8 cellular contexts compared by ENCODE assay signal in the genomic region with DNA sequence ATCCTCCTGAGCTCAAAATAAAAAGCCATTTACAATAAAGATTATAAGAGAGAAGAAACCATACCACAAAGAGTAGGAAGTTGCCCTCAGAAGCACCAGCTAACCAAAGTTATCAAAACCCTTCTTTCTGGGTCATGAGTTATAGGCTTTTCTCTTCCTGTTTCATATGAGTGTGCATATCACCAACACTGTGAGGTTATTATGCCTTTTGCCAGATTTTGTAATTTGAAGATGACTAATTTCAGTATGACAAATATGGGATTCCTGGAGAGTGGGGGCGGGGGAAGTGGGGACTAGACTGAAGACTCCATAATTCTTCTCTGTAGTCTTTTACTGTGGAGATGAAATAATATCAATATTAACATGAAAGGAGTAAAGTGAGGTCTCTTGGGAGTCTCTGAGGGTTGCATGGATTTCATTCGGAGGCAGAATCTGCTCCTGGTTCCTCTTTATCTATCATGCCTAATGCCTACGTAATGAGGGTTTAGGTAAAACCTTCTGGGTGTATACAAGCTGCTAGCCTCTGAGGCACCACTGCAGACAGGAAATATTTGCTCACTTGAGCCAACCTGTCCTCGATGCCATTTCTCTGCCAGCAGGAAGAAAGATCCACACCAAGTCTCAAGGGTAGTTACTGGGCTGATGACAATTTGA. TPM values are rescaled to one million over a fixed set of nuclear protein-coding genes. Genes with fewer than 3 reads are reported as not detected.
DNase-seq lines count a peak whose midpoint lies in the region; ATAC-seq, FAIRE-seq and TF ChIP-seq lines count a peak whose summit lies in the region.

No MANE protein-coding gene starts in this region.

- no peaks in the 10 kb centered on the region for H3K27me3 ChIP-seq in right cardiac atrium (ENCODE audit: control insufficient read depth, insufficient read depth)

- ATAC-seq in HG03060 (IDR thresholded peaks at IDR 0.05; ENCODE audit: low read depth, unreplicated experiment) (peak; percentile 21), right cardiac atrium (peak in 1 of 2 donors; percentile 8), GM18873 (IDR thresholded peaks at IDR 0.05; ENCODE audit: low FRiP score, unreplicated experiment) (no peak)

- H3K36me3 Mint-ChIP-seq in activated naive CD4-positive, alpha-beta T cell treated with anti-CD3 and anti-CD28 coated beads, Interleukin-2, amount 50 U/mL, for 24 hours: peaks cover 27% of the 10 kb centered on the region

- no peaks in the 10 kb centered on the region for H3K9me3 Mint-ChIP-seq in activated naive CD4-positive, alpha-beta T cell treated with anti-CD3 and anti-CD28 coated beads, Interleukin-2, amount 50 U/mL, for 24 hours

- H3K27ac ChIP-seq in RWPE1 (peak overlapping the region; percentile 89), right cardiac atrium (ENCODE audit: low read length) (no peak overlapping the region)

- WGBS in right cardiac atrium: 32% methylated on average over 4 of the region's 4 CpGs

- peaks cover 73% of the 10 kb centered on the region for H3K4me1 Mint-ChIP-seq in activated naive CD4-positive, alpha-beta T cell treated with anti-CD3 and anti-CD28 coated beads, Interleukin-2, amount 50 U/mL, for 24 hours

- DNase-seq in GM12892 (ENCODE audit: insufficient read length) (no peak), RWPE1 (ENCODE audit: low spot score) (peak; percentile 74), right cardiac atrium (peak; percentile 67 to 72 (median 69)), NCI-H1436 (lab: John Stamatoyannopoulos, UW) (no peak)
- DNase-seq in stimulated activated CD4-positive, alpha-beta T cell treated with anti-CD3 and anti-CD28 coated beads, TNF-alpha, amount 100 ng/mL, for 4 hours (ENCODE audit: low read depth in 3 of 3): peak in 2 of 3 experiments; percentile 44 to 45

- H3K4me3 ChIP-seq in right cardiac atrium (ENCODE audit: low read length): no peak overlapping the region

- CTCF ChIA-PET in RWPE1 (lab: Yijun Ruan, JAX): interaction anchor here (0.6 kb wide), 1 partner anchor 328 kb away, joined by 3 read pairs; no protein-coding TSS in a partner anchor

- FAIRE-seq in GM12892 (lab: Jason Lieb, UNC): peak; percentile 98

- peak overlapping the region; percentile 100 for H3K27ac Mint-ChIP-seq in activated naive CD4-positive, alpha-beta T cell treated with anti-CD3 and anti-CD28 coated beads, Interleukin-2, amount 50 U/mL, for 24 hours

- H3K27me3 Mint-ChIP-seq in activated naive CD4-positive, alpha-beta T cell treated with anti-CD3 and anti-CD28 coated beads, Interleukin-2, amount 50 U/mL, for 24 hours: no peaks in the 10 kb centered on the region

- no peak for TF ChIP-seq CTCF in RWPE1 (conservative IDR thresholded peaks at IDR 0.05; ENCODE audit: low read depth)

- POLR2A ChIA-PET in RWPE1 (lab: Yijun Ruan, JAX; ENCODE audit: low non-redundant PET): no interaction called here

- peak overlapping the region; percentile 100 for H3K4me3 Mint-ChIP-seq in activated naive CD4-positive, alpha-beta T cell treated with anti-CD3 and anti-CD28 coated beads, Interleukin-2, amount 50 U/mL, for 24 hours

- intact Hi-C loops in right cardiac atrium (cut with DNase I): loop anchor here in 3 of 4 donors (10.0 kb wide), 1 partner anchor 101 kb away; no protein-coding TSS in a partner anchor

- TF ChIP-seq POLR2A in GM12892 (IDR thresholded peaks at IDR 0.05; ENCODE audit: low read depth, low read length): peak; percentile 88

- H3K4me1 ChIP-seq in right cardiac atrium (ENCODE audit: control insufficient read depth, insufficient read depth, low read length): no peaks in the 10 kb centered on the region

- no peaks in the 10 kb centered on the region for H3K9me3 ChIP-seq in right cardiac atrium (ENCODE audit: control insufficient read depth, low read length)

RNA-seq across cellular contexts. Expression of a gene that starts 2.1 kb away (rescaled TPM):
- 174 TPM for polyA plus RNA-seq in GM12892 (2012; ENCODE audit: missing spikeins)
- 1 to 10 TPM; 4.6 to 7.1 (median 6.4) TPM for total RNA-seq in right cardiac atrium
- 3.0 TPM for polyA plus RNA-seq in right cardiac atrium

RNA-seq across cellular contexts. Expression of a gene that starts 5.3 kb away (rescaled TPM):
- polyA plus RNA-seq in GM12892 (2012; ENCODE audit: missing spikeins): 27.4 TPM
- 10 to 100 TPM; 53.3 to 60.9 (median 55.8) TPM for total RNA-seq in right cardiac atrium
- polyA plus RNA-seq in right cardiac atrium: 16.7 TPM

RNA-seq across cellular contexts. Expression of a gene that starts 48.9 kb away (rescaled TPM):
- 0.87 TPM for polyA plus RNA-seq in GM12892 (2012; ENCODE audit: missing spikeins)
- total RNA-seq in right cardiac atrium: 1 to 10 TPM in 3 of 4 donors, under 1 TPM in 1; 0.91 to 2.7 (median 1.1) TPM
- 0.59 TPM for polyA plus RNA-seq in right cardiac atrium

Comparison
In these comparisons a context has a peak if more than half of its experiments do, and no peak if none do; other contexts are left out.
1. DNase-seq: peak in RWPE1 (single experiment), right cardiac atrium (3 of 3) and stimulated activated CD4-positive, alpha-beta T cell treated with anti-CD3 and anti-CD28 coated beads, TNF-alpha, amount 100 ng/mL, for 4 hours (2 of 3); none in GM12892 (single experiment) and NCI-H1436 (single experiment).